ENCODE assay signal across 19 cellular contexts in the genomic region with DNA sequence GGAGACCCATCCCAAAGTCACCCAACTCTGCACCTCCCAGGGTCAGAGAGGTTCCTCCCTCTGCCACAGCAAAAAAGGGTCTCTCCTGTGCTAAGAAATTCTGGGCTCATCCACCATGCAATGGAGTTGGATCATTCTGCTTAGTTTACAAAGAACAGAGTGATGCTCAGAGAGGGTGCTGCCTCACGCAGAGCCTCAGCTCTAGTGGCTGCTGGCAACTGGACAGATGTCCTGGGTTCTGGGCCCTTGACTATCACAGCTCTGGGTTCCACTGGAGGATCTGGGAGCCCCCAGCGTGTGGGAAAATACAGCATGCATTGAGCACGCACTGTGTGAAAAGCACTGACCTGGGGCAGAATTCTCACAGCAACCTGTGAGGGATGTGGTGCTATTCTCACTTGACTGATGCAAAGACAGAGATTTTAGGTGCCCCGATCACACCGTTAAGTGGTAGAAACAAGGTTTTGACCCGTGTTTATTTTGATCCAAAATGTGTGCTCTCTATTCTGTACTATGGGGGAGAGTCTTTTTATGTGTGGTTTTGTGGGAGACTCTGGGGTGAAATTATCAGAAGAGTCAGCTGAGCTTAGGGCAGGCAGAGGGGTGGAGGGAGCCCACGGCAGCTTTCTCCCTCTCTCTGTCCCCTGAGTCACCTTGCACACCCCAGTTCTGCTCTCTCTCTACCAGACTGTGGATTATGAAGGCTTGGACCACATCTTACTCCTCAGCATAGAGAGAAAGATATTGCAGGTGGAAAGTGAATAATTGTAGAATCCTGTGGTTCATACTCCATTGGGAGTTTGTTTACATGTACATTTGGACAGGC. TPM values are rescaled to one million over a fixed set of nuclear protein-coding genes. Genes with fewer than 3 reads are reported as not detected.
"Had no signal": no experiment of that assay in that cellular context is flagged by ENCODE, and none has a peak within 500 bp of the region (broad histone marks: within the 10 kb centered on the region; RNA-seq: fewer than 3 reads in every experiment).

No MANE protein-coding gene starts in this region.

- H3K4me3 Mint-ChIP-seq: activated CD4-positive, alpha-beta memory T cell treated with anti-CD3 and anti-CD28 coated beads for 36 hours; activated T-cell treated with anti-CD3 and anti-CD28 coated beads, Interleukin-2, amount 50 U/mL, for 4 hours; mesothelial cell of epicardium; stimulated activated naive B cell treated with anti-CD40 and anti-IgM and Interleukin-4, amounts not matched to agents 10 μg/mL and 1 μg/mL and 100 μg/mL, for 72 hours had no signal

- H3K4me1 ChIP-seq: body of pancreas, tibial artery had no signal

- DNase-seq: activated CD4-positive, alpha-beta memory T cell treated with anti-CD3 and anti-CD28 coated beads for 36 hours; activated effector memory CD4-positive, alpha-beta T cell treated with Interleukin-2 at 50 U/mL for 16 hours; activated T-cell treated with anti-CD3 and anti-CD28 coated beads, Interleukin-2, amount 50 U/mL, for 4 hours; amygdala; body of pancreas; central memory CD4-positive, alpha-beta T cell; cortex of kidney; effector CD8-positive, alpha-beta T cell; foreskin melanocyte; stimulated activated CD4-positive, alpha-beta T cell treated with anti-CD3 and anti-CD28 coated beads, Interleukin-2, amount 100 ng/mL, for 24 hours; stimulated activated naive B cell treated with anti-CD40 and anti-IgM and Interleukin-4, amounts not matched to agents 10 μg/mL and 1 μg/mL and 100 μg/mL, for 72 hours; T1000; tibial artery had no signal

- H3K27me3 ChIP-seq: body of pancreas had no signal

- H3K36me3 Mint-ChIP-seq: activated CD4-positive, alpha-beta memory T cell treated with anti-CD3 and anti-CD28 coated beads for 36 hours; activated naive CD4-positive, alpha-beta T cell treated with anti-CD3 and anti-CD28 coated beads, Interleukin-2, amount 50 U/mL, for 72 hours; mesothelial cell of epicardium; stimulated activated naive B cell treated with anti-CD40 and anti-IgM and Interleukin-4, amounts not matched to agents 10 μg/mL and 1 μg/mL and 100 μg/mL, for 72 hours had no signal

- H3K27ac Mint-ChIP-seq: activated CD4-positive, alpha-beta memory T cell treated with anti-CD3 and anti-CD28 coated beads for 36 hours; mesothelial cell of epicardium; stimulated activated naive B cell treated with anti-CD40 and anti-IgM and Interleukin-4, amounts not matched to agents 10 μg/mL and 1 μg/mL and 100 μg/mL, for 72 hours had no signal

- FAIRE-seq: urothelium cell line had no signal

- ATAC-seq: activated naive CD4-positive, alpha-beta T cell treated with anti-CD3 and anti-CD28 coated beads, Interleukin-2, amount 50 U/mL, for 72 hours; activated T-cell treated with anti-CD3 and anti-CD28 coated beads, Interleukin-2, amount 50 U/mL, for 4 hours; body of pancreas; stimulated activated naive B cell treated with anti-CD40 and anti-IgM and Interleukin-4, amounts not matched to agents 10 μg/mL and 1 μg/mL and 100 μg/mL, for 72 hours had no signal

- H3K4me3 ChIP-seq: body of pancreas, lung, tibial artery had no signal

- H3K9me3 Mint-ChIP-seq: activated T-cell treated with anti-CD3 and anti-CD28 coated beads, Interleukin-2, amount 50 U/mL, for 4 hours; mesothelial cell of epicardium had no signal

- H3K9me3 ChIP-seq: body of pancreas, tibial artery had no signal

- H3K36me3 ChIP-seq: tibial artery had no signal

- H3K27ac ChIP-seq: body of pancreas, tibial artery had no signal

RNA-seq across cellular contexts. Expression of a gene that starts 19.9 kb away (rescaled TPM):
- total RNA-seq: activated CD4-positive, alpha-beta memory T cell treated with anti-CD3 and anti-CD28 coated beads for 36 hours; activated naive CD4-positive, alpha-beta T cell treated with anti-CD3 and anti-CD28 coated beads, Interleukin-2, amount 50 U/mL, for 72 hours; activated T-cell treated with anti-CD3 and anti-CD28 coated beads, Interleukin-2, amount 50 U/mL, for 4 hours; body of pancreas; fibroblast of lung; mesothelial cell of epicardium; renal cortical epithelial cell had no signal
- polyA plus RNA-seq: fibroblast of lung had no signal

RNA-seq across cellular contexts. Expression of a gene that starts 38.4 kb away (rescaled TPM):
- total RNA-seq: activated T-cell treated with anti-CD3 and anti-CD28 coated beads, Interleukin-2, amount 50 U/mL, for 4 hours; body of pancreas; fibroblast of lung; mesothelial cell of epicardium; renal cortical epithelial cell had no signal

RNA-seq across cellular contexts. Expression of a gene that starts 47.1 kb away (rescaled TPM):
- total RNA-seq: body of pancreas, fibroblast of lung, mesothelial cell of epicardium, renal cortical epithelial cell had no signal
- polyA plus RNA-seq: fibroblast of lung had no signal
